20 cellular contexts compared by ENCODE assay signal in genomic region chr7:101239191-101239950, GRCh38. TPM values are rescaled to one million over a fixed set of nuclear protein-coding genes. Genes with fewer than 3 reads are reported as not detected.
DNase-seq lines count a peak whose midpoint lies in the region; ATAC-seq and TF ChIP-seq lines count a peak whose summit lies in the region.
"Had no signal": no experiment of that assay in that cellular context is flagged by ENCODE, and none has a peak within 500 bp of the region (broad histone marks: within the 10 kb centered on the region; RNA-seq: fewer than 3 reads in every experiment).

No MANE protein-coding gene starts in this region.

- H3K79me2 ChIP-seq in hepatocyte: peaks cover 31% of the 10 kb centered on the region

- H3K4me1 ChIP-seq in adipocyte (ENCODE audit: control insufficient read depth, insufficient read depth, low read length) (peaks cover 63% of the 10 kb centered on the region), hepatocyte (ENCODE audit: insufficient read depth) (peaks cover 9% of the 10 kb centered on the region), sigmoid colon (peaks cover 0 to 48% (median 33%) of the 10 kb centered on the region in 4 donors), testis (peaks cover 38% of the 10 kb centered on the region)

- no peak overlapping the region for H2AFZ ChIP-seq in hepatocyte

- no peaks in the 10 kb centered on the region for H3K9me2 ChIP-seq in hepatocyte (replicated peaks; ENCODE audit: insufficient read depth)

- peaks cover 13% of the 10 kb centered on the region for H4K20me1 ChIP-seq in hepatocyte (ENCODE audit: insufficient read depth, poor library complexity, severe bottlenecking)

- peak overlapping the region in 1 of 7 donors; percentile 9 for H3K27ac Mint-ChIP-seq in CD14-positive monocyte

- TF ChIP-seq EP300 in sigmoid colon (IDR thresholded peaks at IDR 0.05): no peak

- H3K4me3 ChIP-seq in adipocyte (ENCODE audit: low read length): no peak overlapping the region
- no peak overlapping the region for H3K4me3 ChIP-seq in hepatocyte
- no peak overlapping the region for H3K4me3 ChIP-seq in sigmoid colon
- H3K4me3 ChIP-seq in testis: peak overlapping the region in 1 of 2 donors; percentile 23
- H3K4me3 ChIP-seq: thoracic aorta had no signal

- H3K9me3 ChIP-seq in adipocyte (ENCODE audit: control insufficient read depth, low read length): no peaks in the 10 kb centered on the region
- no peaks in the 10 kb centered on the region for H3K9me3 ChIP-seq in hepatocyte (ENCODE audit: low read depth)
- H3K9me3 ChIP-seq in sigmoid colon: no peaks in the 10 kb centered on the region
- H3K9me3 ChIP-seq in testis: no peaks in the 10 kb centered on the region
- H3K9me3 ChIP-seq: thoracic aorta had no signal

- H3K36me3 ChIP-seq in adipocyte (ENCODE audit: control insufficient read depth, insufficient read depth, low read length, severe bottlenecking) (peaks cover 11% of the 10 kb centered on the region), hepatocyte (replicated peaks; ENCODE audit: insufficient read depth, low read depth) (no peaks in the 10 kb centered on the region), sigmoid colon (peaks cover 19 to 52% (median 27%) of the 10 kb centered on the region in 4 donors), testis (ENCODE audit: low read depth, missing control alignments) (no peaks in the 10 kb centered on the region)

- TF ChIP-seq CTCF in hepatocyte (IDR thresholded peaks at IDR 0.05; ENCODE audit: poor library complexity) (no peak), sigmoid colon (IDR thresholded peaks at IDR 0.05) (no peak), CD14-positive monocyte (IDR thresholded peaks at IDR 0.05) (no peak), testis (IDR thresholded peaks at IDR 0.05) (no peak)

- TF ChIP-seq POLR2A in sigmoid colon (IDR thresholded peaks at IDR 0.05) (no peak), testis (IDR thresholded peaks at IDR 0.05) (no peak)

- no peak overlapping the region for H3K4me2 ChIP-seq in hepatocyte

- ATAC-seq in sciatic nerve: no peak

- DNase-seq in AG08396 (ENCODE audit: low spot score): peak; percentile 1
- no peak for DNase-seq in adipocyte (ENCODE audit: low read depth)
- no peak for DNase-seq in hepatocyte (ENCODE audit: low spot score)
- no peak for DNase-seq in sigmoid colon
- no peak for DNase-seq in C1 segment of cervical spinal cord (lab: John Stamatoyannopoulos, UW)
- DNase-seq in CD14-positive monocyte (ENCODE audit: low spot score): no peak
- no peak for DNase-seq in testis
- no peak for DNase-seq in sciatic nerve (ENCODE audit: low spot score)
- DNase-seq: activated effector memory CD4-positive, alpha-beta T cell treated with anti-CD3 and anti-CD28 coated beads, Interleukin-2, amount 50 U/mL, for 16 hours; Calu3; GF-D8; NCI-H1436 treated with DMSO at 0.1 percent for 48 hours; NCI-H446 treated with DMSO at 0.1 percent for 48 hours; nucleus accumbens; stimulated activated CD4-positive, alpha-beta T cell treated with anti-CD3 and anti-CD28 coated beads, Interleukin-15, amount 100 ng/mL, for 24 hours had no signal

- H3K4me1 Mint-ChIP-seq in CD14-positive monocyte: peaks cover 47% of the 10 kb centered on the region

- no peaks in the 10 kb centered on the region for H3K27me3 ChIP-seq in adipocyte (replicated peaks; ENCODE audit: control insufficient read depth, insufficient read depth, low read length)
- no peaks in the 10 kb centered on the region for H3K27me3 ChIP-seq in hepatocyte
- H3K27me3 ChIP-seq in sigmoid colon: no peaks in the 10 kb centered on the region
- no peaks in the 10 kb centered on the region for H3K27me3 ChIP-seq in testis

- H3K27ac ChIP-seq in hepatocyte (peak overlapping the region; percentile 60), sigmoid colon (peak overlapping the region; percentile 64 to 79 (median 70)), testis (peak overlapping the region in 1 of 2 donors; percentile 69)
- H3K27ac ChIP-seq: VCaP had no signal

- H3K9me3 Mint-ChIP-seq in CD14-positive monocyte: peaks cover 0 to 3% (median 0%) of the 10 kb centered on the region in 7 donors

- 90% methylated on average over 26 of the region's 27 CpGs for WGBS in hepatocyte (ENCODE audit: low lambda C conversion rate, missing lambda C conversion rate)
- 69 to 74% methylated on average over 27 of the region's 27 CpGs for WGBS in sigmoid colon, 2 donors
- WGBS in testis, 2 donors: 34 to 47% methylated on average over 6 to 27 of the region's 27 CpGs

- peak overlapping the region in 1 of 2 donors; percentile 30 for H3K4me3 Mint-ChIP-seq in CD14-positive monocyte

- intact Hi-C loops in sigmoid colon (cut with DNase I) (no loop called here), CD14-positive monocyte (cut with micrococcal nuclease) (no loop called here), testis (cut with DNase I; ENCODE audit: low total_unique reads) (no loop called here), sciatic nerve (cut with DNase I) (no loop called here)

- H3K36me3 Mint-ChIP-seq in CD14-positive monocyte: peaks cover 41 to 54% of the 10 kb centered on the region in 2 donors

- H3K9ac ChIP-seq in adipocyte (ENCODE audit: low read length): peak overlapping the region; percentile 24

- H3K27me3 Mint-ChIP-seq in CD14-positive monocyte (ENCODE audit: low read depth in 3 of 3): peaks cover 14 to 31% (median 23%) of the 10 kb centered on the region in 3 donors

RNA-seq across cellular contexts. Expression of gene CLDN15, which starts 1.8 kb away (rescaled TPM):
- 11.4 and 14.3 TPM in 2 replicates for total RNA-seq in hepatocyte
- 25.7 and 38.8 TPM in 2 replicates for polyA plus RNA-seq in hepatocyte
- 10 to 100 TPM in 1 of 4 donors, 1 to 10 TPM in 3; 2.5 to 16.3 (median 3.9) TPM for total RNA-seq in sigmoid colon
- 10 to 100 TPM in 1 of 3 donors, 1 to 10 TPM in 2; 3.6 to 14.2 (median 9.0) TPM for polyA plus RNA-seq in sigmoid colon
- not detected for polyA plus RNA-seq in CD14-positive monocyte
- 10 to 100 TPM; 13.6 to 20.2 TPM for total RNA-seq in testis
- 12.1 TPM for polyA plus RNA-seq in testis (ENCODE audit: insufficient read depth, low read depth, low replicate concordance)
- total RNA-seq in sciatic nerve: 17.4 TPM

RNA-seq across cellular contexts. Expression of gene FIS1, which starts 5.5 kb away (rescaled TPM):
- total RNA-seq in hepatocyte (131 and 150 TPM in 2 replicates), sigmoid colon (100 to 1,000 TPM; 237 to 443 (median 426) TPM), testis (100 to 1,000 TPM; 228 to 273 TPM), sciatic nerve (231 TPM)
- polyA plus RNA-seq in hepatocyte (193 and 238 TPM in 2 replicates), sigmoid colon (100 to 1,000 TPM; 190 to 284 (median 252) TPM), CD14-positive monocyte (100 to 1,000 TPM; 152 to 198 TPM), testis (ENCODE audit: insufficient read depth, low read depth, low replicate concordance) (233 TPM)

RNA-seq across cellular contexts. Expression of gene ZNHIT1, which starts 21.4 kb away (rescaled TPM):
- total RNA-seq in hepatocyte (105 and 110 TPM in 2 replicates), sigmoid colon (10 to 100 TPM; 64.8 to 97.4 (median 84.7) TPM), testis (10 to 100 TPM; 57.8 to 58.4 TPM), sciatic nerve (44.3 TPM)
- polyA plus RNA-seq in hepatocyte (117 and 145 TPM in 2 replicates), sigmoid colon (100 to 1,000 TPM; 126 to 200 (median 154) TPM), CD14-positive monocyte (100 to 1,000 TPM in 1 of 2 donors, 10 to 100 TPM in 1; 74.9 to 109 TPM), testis (ENCODE audit: insufficient read depth, low read depth, low replicate concordance) (48.3 TPM)

RNA-seq across cellular contexts. Expression of gene PLOD3, which starts 22.0 kb away (rescaled TPM):
- total RNA-seq in hepatocyte (29.5 and 37.6 TPM in 2 replicates), sigmoid colon (10 to 100 TPM; 23.9 to 36.6 (median 26.4) TPM), testis (10 to 100 TPM; 36.3 to 45.6 TPM), sciatic nerve (89.7 TPM)
- polyA plus RNA-seq in hepatocyte (127 and 129 TPM in 2 replicates), sigmoid colon (10 to 100 TPM; 18.0 to 57.3 (median 24.3) TPM), CD14-positive monocyte (10 to 100 TPM; 26.9 to 28.1 TPM), testis (ENCODE audit: insufficient read depth, low read depth, low replicate concordance) (32.1 TPM)

RNA-seq across cellular contexts. Expression of gene MOGAT3, which starts 38.5 kb away (rescaled TPM):
- total RNA-seq in hepatocyte: 6.3 and 8.4 TPM in 2 replicates
- polyA plus RNA-seq in hepatocyte: 10.5 and 14.0 TPM in 2 replicates
- not detected for total RNA-seq in sigmoid colon
- polyA plus RNA-seq in sigmoid colon: 10 to 100 TPM in 1 of 3 donors, 1 to 10 TPM in 2; 3.6 to 27.2 (median 3.7) TPM
- not detected for polyA plus RNA-seq in CD14-positive monocyte
- not detected for total RNA-seq in testis
- polyA plus RNA-seq in testis (ENCODE audit: insufficient read depth, low read depth, low replicate concordance): not detected
- total RNA-seq in sciatic nerve: not detected
- total RNA-seq: Calu3, LHCN-M2, mesenteric fat pad, thoracic aorta had no signal
- polyA plus RNA-seq: AG04450 had no signal
